ENCODE assay signal across 1 cellular context in the genomic region with DNA sequence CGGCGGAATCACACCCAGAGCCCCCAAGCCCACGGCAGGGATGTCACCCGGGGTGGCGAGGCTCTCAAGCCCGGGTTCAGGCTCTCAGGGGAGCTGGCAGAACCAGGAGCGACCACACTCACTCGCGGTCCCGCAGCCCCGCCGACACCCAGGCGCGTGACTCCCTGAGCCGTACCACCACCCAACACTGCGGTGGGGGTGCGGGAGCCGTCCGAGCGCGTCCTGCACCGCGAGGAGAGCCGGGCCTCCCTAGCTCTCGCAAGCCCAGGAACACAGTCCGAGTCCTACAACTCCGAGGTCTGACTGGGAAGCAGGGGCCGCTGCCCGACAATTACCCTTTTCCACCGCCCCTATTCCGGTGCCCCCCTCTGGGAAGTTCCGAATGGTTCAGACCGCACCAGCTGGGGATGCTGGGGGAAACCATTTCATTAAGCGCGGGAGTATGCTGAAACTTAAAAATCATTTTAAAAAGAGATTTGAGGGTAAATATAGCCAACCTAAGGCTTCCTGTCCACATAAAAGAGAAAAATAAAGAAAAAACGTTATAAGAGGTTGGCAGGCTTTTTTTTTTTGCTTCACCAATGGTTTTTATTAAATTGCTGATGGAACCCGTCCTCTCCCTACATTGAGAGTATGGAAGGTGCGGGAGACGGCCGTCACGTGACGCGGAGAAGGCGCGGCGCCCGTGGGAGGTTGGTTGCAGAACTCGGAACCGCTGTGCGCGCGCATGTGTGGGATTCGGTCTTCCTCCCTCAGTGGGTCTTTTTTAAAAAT.
A peak's percentile ranks its signal among the peaks of the same experiment; 100 is the strongest.
TF ChIP-seq lines count a peak whose summit lies in the region.

A gene with protein sequence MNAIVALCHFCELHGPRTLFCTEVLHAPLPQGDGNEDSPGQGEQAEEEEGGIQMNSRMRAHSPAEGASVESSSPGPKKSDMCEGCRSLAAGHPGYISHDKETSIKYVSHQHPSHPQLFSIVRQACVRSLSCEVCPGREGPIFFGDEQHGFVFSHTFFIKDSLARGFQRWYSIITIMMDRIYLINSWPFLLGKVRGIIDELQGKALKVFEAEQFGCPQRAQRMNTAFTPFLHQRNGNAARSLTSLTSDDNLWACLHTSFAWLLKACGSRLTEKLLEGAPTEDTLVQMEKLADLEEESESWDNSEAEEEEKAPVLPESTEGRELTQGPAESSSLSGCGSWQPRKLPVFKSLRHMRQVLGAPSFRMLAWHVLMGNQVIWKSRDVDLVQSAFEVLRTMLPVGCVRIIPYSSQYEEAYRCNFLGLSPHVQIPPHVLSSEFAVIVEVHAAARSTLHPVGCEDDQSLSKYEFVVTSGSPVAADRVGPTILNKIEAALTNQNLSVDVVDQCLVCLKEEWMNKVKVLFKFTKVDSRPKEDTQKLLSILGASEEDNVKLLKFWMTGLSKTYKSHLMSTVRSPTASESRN (minus strand): TSS at position 143 of the 774 bp plus-strand sequence. CDS start 9,031 bp downstream, outside the sequence.

TF ChIP-seq in K562, 482 proteins besides CTCF, POLR2A, EP300 and RAD21 (continued from another document and continues in another):
- TF ChIP-seq, protein P1, sequence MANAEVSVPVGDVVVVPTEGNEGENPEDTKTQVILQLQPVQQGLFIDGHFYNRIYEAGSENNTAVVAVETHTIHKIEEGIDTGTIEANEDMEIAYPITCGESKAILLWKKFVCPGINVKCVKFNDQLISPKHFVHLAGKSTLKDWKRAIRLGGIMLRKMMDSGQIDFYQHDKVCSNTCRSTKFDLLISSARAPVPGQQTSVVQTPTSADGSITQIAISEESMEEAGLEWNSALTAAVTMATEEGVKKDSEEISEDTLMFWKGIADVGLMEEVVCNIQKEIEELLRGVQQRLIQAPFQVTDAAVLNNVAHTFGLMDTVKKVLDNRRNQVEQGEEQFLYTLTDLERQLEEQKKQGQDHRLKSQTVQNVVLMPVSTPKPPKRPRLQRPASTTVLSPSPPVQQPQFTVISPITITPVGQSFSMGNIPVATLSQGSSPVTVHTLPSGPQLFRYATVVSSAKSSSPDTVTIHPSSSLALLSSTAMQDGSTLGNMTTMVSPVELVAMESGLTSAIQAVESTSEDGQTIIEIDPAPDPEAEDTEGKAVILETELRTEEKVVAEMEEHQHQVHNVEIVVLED (CRISPR knock-in tag; IDR thresholded peaks at IDR 0.05): peak; percentile 49; the same call in 1 of the 2 replicates
- TF ChIP-seq GATA2 (CRISPR knock-in tag; IDR thresholded peaks at IDR 0.05) (no peak), SMAD4 (CRISPR knock-in tag; conservative IDR thresholded peaks at IDR 0.05) (peak; percentile 13; the same call in 1 of the 2 replicates), SAFB (IDR thresholded peaks at IDR 0.05; ENCODE audit: borderline replicate concordance, low read depth, low read length) (peak; percentile 92), RCOR1 (IDR thresholded peaks at IDR 0.05; ENCODE audit: borderline replicate concordance in 1 of 2, low read depth in 2 of 2, low read length in 2 of 2) (0 out of 4 replicates have a peak, but pooled peaks of 1 of the 2 experiments have one; percentile 5), PTTG1 (tag; IDR thresholded peaks at IDR 0.05; ENCODE audit: low read depth) (no peak), TCF3 (CRISPR knock-in tag; IDR thresholded peaks at IDR 0.05) (no peak), SRSF3 (IDR thresholded peaks at IDR 0.05; ENCODE audit: insufficient read depth, low read length) (no peak), CBFA2T2 (conservative IDR thresholded peaks at IDR 0.05) (peak; percentile 82), POLR2H (tag; IDR thresholded peaks at IDR 0.05; ENCODE audit: low read depth) (peak; percentile 60; the same call in 1 of the 2 replicates), POLR2B (IDR thresholded peaks at IDR 0.05; ENCODE audit: low read depth, partially characterized antibody) (peak; percentile 56), PURB (CRISPR knock-in tag; IDR thresholded peaks at IDR 0.05; ENCODE audit: low read depth) (no peak), MAFK (IDR thresholded peaks at IDR 0.05; ENCODE audit: low read length) (peak; percentile 25; the same call in 1 of the 2 replicates), CREM (IDR thresholded peaks at IDR 0.05; ENCODE audit: low read depth) (peak; percentile 25; the same call in 1 of the 2 replicates), ZNF707 (CRISPR knock-in tag; conservative IDR thresholded peaks at IDR 0.05) (no peak), YBX1 (IDR thresholded peaks at IDR 0.05) (no peak), NRF1 (conservative IDR thresholded peaks at IDR 0.05 in 1 of 2, IDR thresholded peaks at IDR 0.05 in 1 of 2) (peak; percentile 89 to 91), GATAD2B (IDR thresholded peaks at IDR 0.05; ENCODE audit: borderline replicate concordance) (peak; percentile 44; the same call in 1 of the 2 replicates), XRCC3 (IDR thresholded peaks at IDR 0.05) (no peak), PCBP1 (IDR thresholded peaks at IDR 0.05; ENCODE audit: low read depth, low read length, poor library complexity, severe bottlenecking) (peak; percentile 52), ZBTB1 (CRISPR knock-in tag; IDR thresholded peaks at IDR 0.05; ENCODE audit: borderline replicate concordance, low read depth) (no peak), TEAD1 (CRISPR knock-in tag; IDR thresholded peaks at IDR 0.05) (0 out of 4 replicates have a peak, but pooled peaks of 1 of the 2 experiments have one; percentile 4), SIN3B (IDR thresholded peaks at IDR 0.05; ENCODE audit: low read depth) (peak; percentile 37; the same call in 1 of the 2 replicates), SAP30 (IDR thresholded peaks at IDR 0.05; ENCODE audit: borderline replicate concordance, insufficient read depth, low read depth, low read length, poor library complexity, severe bottlenecking) (peak; percentile 70), ETV1 (tag; conservative IDR thresholded peaks at IDR 0.05; ENCODE audit: low read depth) (peak; percentile 90), ETV5 (CRISPR knock-in tag; IDR thresholded peaks at IDR 0.05; ENCODE audit: low read depth) (peak; percentile 48; the same call in 1 of the 2 replicates), WHSC1 (IDR thresholded peaks at IDR 0.05; ENCODE audit: low read length) (no peak), IFI16 (CRISPR knock-in tag; IDR thresholded peaks at IDR 0.05) (no peak), NUFIP1 (IDR thresholded peaks at IDR 0.05; ENCODE audit: partially characterized antibody) (peak; percentile 93), ZNF764 (CRISPR knock-in tag; IDR thresholded peaks at IDR 0.05; ENCODE audit: low read depth) (no peak), TBP (optimal IDR thresholded peaks at IDR 0.05; ENCODE audit: low read depth, low read length) (peak; percentile 64), CEBPG (CRISPR knock-in tag; IDR thresholded peaks at IDR 0.05) (no peak), CEBPG (tag; conservative IDR thresholded peaks at IDR 0.05 in 1 of 2, IDR thresholded peaks at IDR 0.05 in 1 of 2) (peak in 1 of 2 experiments; percentile 14; a peak in 1 of 4 replicates), ZNF583 (CRISPR knock-in tag; IDR thresholded peaks at IDR 0.05) (no peak), CXXC5 (CRISPR knock-in tag; IDR thresholded peaks at IDR 0.05) (peak; percentile 80), CBFB (CRISPR knock-in tag; IDR thresholded peaks at IDR 0.05) (peak; percentile 94)
- TF ChIP-seq, protein P2, sequence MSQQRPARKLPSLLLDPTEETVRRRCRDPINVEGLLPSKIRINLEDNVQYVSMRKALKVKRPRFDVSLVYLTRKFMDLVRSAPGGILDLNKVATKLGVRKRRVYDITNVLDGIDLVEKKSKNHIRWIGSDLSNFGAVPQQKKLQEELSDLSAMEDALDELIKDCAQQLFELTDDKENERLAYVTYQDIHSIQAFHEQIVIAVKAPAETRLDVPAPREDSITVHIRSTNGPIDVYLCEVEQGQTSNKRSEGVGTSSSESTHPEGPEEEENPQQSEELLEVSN (IDR thresholded peaks at IDR 0.05; ENCODE audit: borderline replicate concordance in 1 of 2, extremely low read depth in 1 of 2, insufficient read depth in 1 of 2, insufficient read length in 1 of 2, low read depth in 1 of 2, low read length in 1 of 2, poor library complexity in 1 of 2, severe bottlenecking in 1 of 2): peak in 1 of 2 experiments; percentile 39
- TF ChIP-seq, protein P3, sequence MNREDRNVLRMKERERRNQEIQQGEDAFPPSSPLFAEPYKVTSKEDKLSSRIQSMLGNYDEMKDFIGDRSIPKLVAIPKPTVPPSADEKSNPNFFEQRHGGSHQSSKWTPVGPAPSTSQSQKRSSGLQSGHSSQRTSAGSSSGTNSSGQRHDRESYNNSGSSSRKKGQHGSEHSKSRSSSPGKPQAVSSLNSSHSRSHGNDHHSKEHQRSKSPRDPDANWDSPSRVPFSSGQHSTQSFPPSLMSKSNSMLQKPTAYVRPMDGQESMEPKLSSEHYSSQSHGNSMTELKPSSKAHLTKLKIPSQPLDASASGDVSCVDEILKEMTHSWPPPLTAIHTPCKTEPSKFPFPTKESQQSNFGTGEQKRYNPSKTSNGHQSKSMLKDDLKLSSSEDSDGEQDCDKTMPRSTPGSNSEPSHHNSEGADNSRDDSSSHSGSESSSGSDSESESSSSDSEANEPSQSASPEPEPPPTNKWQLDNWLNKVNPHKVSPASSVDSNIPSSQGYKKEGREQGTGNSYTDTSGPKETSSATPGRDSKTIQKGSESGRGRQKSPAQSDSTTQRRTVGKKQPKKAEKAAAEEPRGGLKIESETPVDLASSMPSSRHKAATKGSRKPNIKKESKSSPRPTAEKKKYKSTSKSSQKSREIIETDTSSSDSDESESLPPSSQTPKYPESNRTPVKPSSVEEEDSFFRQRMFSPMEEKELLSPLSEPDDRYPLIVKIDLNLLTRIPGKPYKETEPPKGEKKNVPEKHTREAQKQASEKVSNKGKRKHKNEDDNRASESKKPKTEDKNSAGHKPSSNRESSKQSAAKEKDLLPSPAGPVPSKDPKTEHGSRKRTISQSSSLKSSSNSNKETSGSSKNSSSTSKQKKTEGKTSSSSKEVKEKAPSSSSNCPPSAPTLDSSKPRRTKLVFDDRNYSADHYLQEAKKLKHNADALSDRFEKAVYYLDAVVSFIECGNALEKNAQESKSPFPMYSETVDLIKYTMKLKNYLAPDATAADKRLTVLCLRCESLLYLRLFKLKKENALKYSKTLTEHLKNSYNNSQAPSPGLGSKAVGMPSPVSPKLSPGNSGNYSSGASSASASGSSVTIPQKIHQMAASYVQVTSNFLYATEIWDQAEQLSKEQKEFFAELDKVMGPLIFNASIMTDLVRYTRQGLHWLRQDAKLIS (CRISPR knock-in tag; IDR thresholded peaks at IDR 0.05): peak; percentile 42; the same call in 1 of the 2 replicates
- TF ChIP-seq, protein P4, sequence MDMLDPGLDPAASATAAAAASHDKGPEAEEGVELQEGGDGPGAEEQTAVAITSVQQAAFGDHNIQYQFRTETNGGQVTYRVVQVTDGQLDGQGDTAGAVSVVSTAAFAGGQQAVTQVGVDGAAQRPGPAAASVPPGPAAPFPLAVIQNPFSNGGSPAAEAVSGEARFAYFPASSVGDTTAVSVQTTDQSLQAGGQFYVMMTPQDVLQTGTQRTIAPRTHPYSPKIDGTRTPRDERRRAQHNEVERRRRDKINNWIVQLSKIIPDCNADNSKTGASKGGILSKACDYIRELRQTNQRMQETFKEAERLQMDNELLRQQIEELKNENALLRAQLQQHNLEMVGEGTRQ (CRISPR knock-in tag; IDR thresholded peaks at IDR 0.05): peak; percentile 98
- TF ChIP-seq, protein P5, sequence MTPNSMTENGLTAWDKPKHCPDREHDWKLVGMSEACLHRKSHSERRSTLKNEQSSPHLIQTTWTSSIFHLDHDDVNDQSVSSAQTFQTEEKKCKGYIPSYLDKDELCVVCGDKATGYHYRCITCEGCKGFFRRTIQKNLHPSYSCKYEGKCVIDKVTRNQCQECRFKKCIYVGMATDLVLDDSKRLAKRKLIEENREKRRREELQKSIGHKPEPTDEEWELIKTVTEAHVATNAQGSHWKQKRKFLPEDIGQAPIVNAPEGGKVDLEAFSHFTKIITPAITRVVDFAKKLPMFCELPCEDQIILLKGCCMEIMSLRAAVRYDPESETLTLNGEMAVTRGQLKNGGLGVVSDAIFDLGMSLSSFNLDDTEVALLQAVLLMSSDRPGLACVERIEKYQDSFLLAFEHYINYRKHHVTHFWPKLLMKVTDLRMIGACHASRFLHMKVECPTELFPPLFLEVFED (CRISPR knock-in tag; conservative IDR thresholded peaks at IDR 0.05): no peak
- TF ChIP-seq, protein P6, sequence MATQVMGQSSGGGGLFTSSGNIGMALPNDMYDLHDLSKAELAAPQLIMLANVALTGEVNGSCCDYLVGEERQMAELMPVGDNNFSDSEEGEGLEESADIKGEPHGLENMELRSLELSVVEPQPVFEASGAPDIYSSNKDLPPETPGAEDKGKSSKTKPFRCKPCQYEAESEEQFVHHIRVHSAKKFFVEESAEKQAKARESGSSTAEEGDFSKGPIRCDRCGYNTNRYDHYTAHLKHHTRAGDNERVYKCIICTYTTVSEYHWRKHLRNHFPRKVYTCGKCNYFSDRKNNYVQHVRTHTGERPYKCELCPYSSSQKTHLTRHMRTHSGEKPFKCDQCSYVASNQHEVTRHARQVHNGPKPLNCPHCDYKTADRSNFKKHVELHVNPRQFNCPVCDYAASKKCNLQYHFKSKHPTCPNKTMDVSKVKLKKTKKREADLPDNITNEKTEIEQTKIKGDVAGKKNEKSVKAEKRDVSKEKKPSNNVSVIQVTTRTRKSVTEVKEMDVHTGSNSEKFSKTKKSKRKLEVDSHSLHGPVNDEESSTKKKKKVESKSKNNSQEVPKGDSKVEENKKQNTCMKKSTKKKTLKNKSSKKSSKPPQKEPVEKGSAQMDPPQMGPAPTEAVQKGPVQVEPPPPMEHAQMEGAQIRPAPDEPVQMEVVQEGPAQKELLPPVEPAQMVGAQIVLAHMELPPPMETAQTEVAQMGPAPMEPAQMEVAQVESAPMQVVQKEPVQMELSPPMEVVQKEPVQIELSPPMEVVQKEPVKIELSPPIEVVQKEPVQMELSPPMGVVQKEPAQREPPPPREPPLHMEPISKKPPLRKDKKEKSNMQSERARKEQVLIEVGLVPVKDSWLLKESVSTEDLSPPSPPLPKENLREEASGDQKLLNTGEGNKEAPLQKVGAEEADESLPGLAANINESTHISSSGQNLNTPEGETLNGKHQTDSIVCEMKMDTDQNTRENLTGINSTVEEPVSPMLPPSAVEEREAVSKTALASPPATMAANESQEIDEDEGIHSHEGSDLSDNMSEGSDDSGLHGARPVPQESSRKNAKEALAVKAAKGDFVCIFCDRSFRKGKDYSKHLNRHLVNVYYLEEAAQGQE (CRISPR knock-in tag; IDR thresholded peaks at IDR 0.05; ENCODE audit: low read depth): no peak
- TF ChIP-seq, protein P7, sequence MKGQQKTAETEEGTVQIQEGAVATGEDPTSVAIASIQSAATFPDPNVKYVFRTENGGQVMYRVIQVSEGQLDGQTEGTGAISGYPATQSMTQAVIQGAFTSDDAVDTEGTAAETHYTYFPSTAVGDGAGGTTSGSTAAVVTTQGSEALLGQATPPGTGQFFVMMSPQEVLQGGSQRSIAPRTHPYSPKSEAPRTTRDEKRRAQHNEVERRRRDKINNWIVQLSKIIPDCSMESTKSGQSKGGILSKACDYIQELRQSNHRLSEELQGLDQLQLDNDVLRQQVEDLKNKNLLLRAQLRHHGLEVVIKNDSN (CRISPR knock-in tag; IDR thresholded peaks at IDR 0.05): peak; percentile 94
- TF ChIP-seq, protein P8, sequence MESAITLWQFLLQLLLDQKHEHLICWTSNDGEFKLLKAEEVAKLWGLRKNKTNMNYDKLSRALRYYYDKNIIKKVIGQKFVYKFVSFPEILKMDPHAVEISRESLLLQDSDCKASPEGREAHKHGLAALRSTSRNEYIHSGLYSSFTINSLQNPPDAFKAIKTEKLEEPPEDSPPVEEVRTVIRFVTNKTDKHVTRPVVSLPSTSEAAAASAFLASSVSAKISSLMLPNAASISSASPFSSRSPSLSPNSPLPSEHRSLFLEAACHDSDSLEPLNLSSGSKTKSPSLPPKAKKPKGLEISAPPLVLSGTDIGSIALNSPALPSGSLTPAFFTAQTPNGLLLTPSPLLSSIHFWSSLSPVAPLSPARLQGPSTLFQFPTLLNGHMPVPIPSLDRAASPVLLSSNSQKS (CRISPR knock-in tag; IDR thresholded peaks at IDR 0.05): no peak
